Comparison of ENCODE assay signal across 10 cellular contexts in the genomic region with DNA sequence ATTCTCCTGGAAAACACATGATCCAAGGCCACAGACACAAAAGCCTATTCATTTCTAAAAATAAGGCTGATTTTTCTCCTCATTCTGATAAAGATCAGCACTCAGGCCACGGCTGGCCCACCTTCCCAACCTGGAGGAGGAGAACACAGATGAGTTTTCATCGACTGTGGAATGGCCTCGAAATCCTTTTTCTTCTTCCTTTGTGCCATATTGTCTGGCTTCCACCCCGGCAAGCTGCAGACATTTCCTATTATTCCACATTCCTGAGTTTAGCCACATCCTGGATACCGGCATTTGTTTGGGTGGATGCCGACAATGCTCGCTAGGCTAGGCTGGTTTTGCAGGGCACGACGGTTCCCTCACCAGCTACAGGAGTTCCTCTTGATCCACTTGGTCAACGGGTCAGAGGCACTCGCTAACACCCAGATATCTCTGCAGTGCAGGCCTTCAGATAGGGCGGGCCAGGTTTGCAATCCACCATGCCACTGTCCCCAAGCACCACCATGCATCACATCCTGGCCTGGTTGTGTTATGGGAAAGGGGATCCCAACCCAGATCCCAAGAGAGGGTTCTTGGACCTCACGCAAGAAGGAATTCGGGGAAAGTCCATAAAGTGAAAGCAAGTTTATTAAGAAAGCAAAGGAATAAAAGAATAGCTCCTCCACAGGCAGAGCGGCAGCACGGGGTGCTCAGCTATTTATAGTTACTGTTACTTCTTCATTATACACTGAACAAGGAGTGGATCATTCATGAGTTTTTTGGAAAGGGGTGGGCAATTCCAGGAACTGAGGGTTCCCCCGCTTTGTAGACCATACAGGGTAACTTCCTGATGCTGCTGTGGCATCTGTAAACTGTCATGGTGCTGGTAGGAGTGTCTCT. TPM values are rescaled to one million over a fixed set of nuclear protein-coding genes. Genes with fewer than 3 reads are reported as not detected.
DNase-seq lines count a peak whose midpoint lies in the region; ATAC-seq, FAIRE-seq and TF ChIP-seq lines count a peak whose summit lies in the region.
"Had no signal": no experiment of that assay in that cellular context is flagged by ENCODE, and none has a peak within 500 bp of the region (broad histone marks: within the 10 kb centered on the region; RNA-seq: fewer than 3 reads in every experiment).

No MANE protein-coding gene starts in this region.

- H3K9ac ChIP-seq in K562 (ENCODE audit: insufficient read depth in 1 of 2, low read depth in 2 of 2, low read length in 2 of 2), result peak overlapping the region; percentile 53 to 66; a peak in 3 of 4 replicates

- POLR2A ChIA-PET in K562 (lab: Yijun Ruan, JAX), result interaction anchor here (0.6 to 4.4 kb wide), 6 partner anchors 12 to 140 kb away, joined by 3 to 15 read pairs (median 4); partner anchors contain the start of gene ATP5F1E

- H4K20me1 ChIP-seq in K562 (replicated peaks; ENCODE audit: control insufficient read depth, insufficient read depth, low read length), result no peaks in the 10 kb centered on the region

- H3K36me3 ChIP-seq in K562 (ENCODE audit: control insufficient read depth, insufficient read depth, low read length) (no peaks in the 10 kb centered on the region), WERI-Rb-1 (no peaks in the 10 kb centered on the region), BE2C (no peaks in the 10 kb centered on the region)

- peaks cover under 1% of the 10 kb centered on the region for H3K9me1 ChIP-seq in K562 (ENCODE audit: control insufficient read depth, insufficient read depth, low read length)

- intact Hi-C loops in K562 (cut with micrococcal nuclease), result no loop called here

- H3K9me3 ChIP-seq in K562 (replicated peaks; ENCODE audit: control insufficient read depth, insufficient read depth, low read depth, low read length) (no peaks in the 10 kb centered on the region), WERI-Rb-1 (ENCODE audit: severe bottlenecking) (no peaks in the 10 kb centered on the region), BE2C (no peaks in the 10 kb centered on the region)

- no peak for TF ChIP-seq RAD21 in K562 (CRISPR knock-in tag; conservative IDR thresholded peaks at IDR 0.05 in 1 of 2, IDR thresholded peaks at IDR 0.05 in 1 of 2)

- H3K4me3 ChIP-seq in K562 (no peak overlapping the region; the same call in 1 of the 2 replicates), WERI-Rb-1 (ENCODE audit: low read depth, low read length) (no peak overlapping the region), BE2C (ENCODE audit: low read depth, low read length) (no peak overlapping the region)

- H3K27ac ChIP-seq in K562 (ENCODE audit: extremely low read depth, low read depth, low read length) (peak overlapping the region; percentile 83), WERI-Rb-1 (no peak overlapping the region)
- H3K27ac ChIP-seq: HL-60 had no signal

- in situ Hi-C loops in K562 (cut with MboI), result no loop called here

- H3K27me3 ChIP-seq in K562 (ENCODE audit: control insufficient read depth in 2 of 2, insufficient read depth in 2 of 2, low read length in 2 of 2) (no peaks in the 10 kb centered on the region), WERI-Rb-1 (ENCODE audit: insufficient read depth, low read depth, severe bottlenecking) (no peaks in the 10 kb centered on the region), BE2C (no peaks in the 10 kb centered on the region)

- TF ChIP-seq CTCF in K562 (IDR thresholded peaks at IDR 0.05 in 2 of 3, conservative IDR thresholded peaks at IDR 0.05 in 1 of 3; ENCODE audit: insufficient read depth in 2 of 3, low read depth in 1 of 3, low read length in 3 of 3) (no peak), WERI-Rb-1 (IDR thresholded peaks at IDR 0.05; ENCODE audit: low read depth, low read length) (no peak), BE2C (IDR thresholded peaks at IDR 0.05; ENCODE audit: low read depth, low read length) (no peak)

- 7% methylated on average over 17 of the region's 17 CpGs for WGBS in K562 (ENCODE audit: insufficient coverage, low coverage, missing lambda C conversion rate)

- peak; percentile 86 for DNase-seq in A172 (ENCODE audit: low spot score)
- DNase-seq in HT-29 (ENCODE audit: low spot score), result peak; percentile 97
- peak in 2 of 4 experiments; percentile 60 to 82 for DNase-seq in K562 (ENCODE audit: extremely low read depth in 1 of 4, low spot score in 3 of 4)
- peak; percentile 91 for DNase-seq in kidney tubule cell (ENCODE audit: low spot score)
- no peak for DNase-seq in pons (ENCODE audit: low spot score)
- DNase-seq in WERI-Rb-1, result no peak
- no peak for DNase-seq in NCI-H1436 (lab: John Stamatoyannopoulos, UW)
- no peak for DNase-seq in BE2C
- DNase-seq: GF-D8 had no signal

- FAIRE-seq in K562 (lab: Jason Lieb, UNC), result peak; percentile 89

- H3K4me2 ChIP-seq in K562 (ENCODE audit: insufficient read depth, low read length), result peak overlapping the region; percentile 70

- peak; percentile 46; the same call in 1 of the 2 replicates for TF ChIP-seq POLR2A in K562 (conservative IDR thresholded peaks at IDR 0.05)

- CTCF ChIA-PET in K562 (lab: Yijun Ruan, JAX; ENCODE audit: low intra/inter-chr PET ratio), result interaction anchor here (0.6 kb wide), 1 partner anchor 359 kb away, joined by 3 read pairs; no protein-coding TSS in a partner anchor

- H3K79me2 ChIP-seq in K562 (ENCODE audit: control insufficient read depth, insufficient read depth, low read length), result peaks cover 11% of the 10 kb centered on the region

- H2AFZ ChIP-seq in K562 (ENCODE audit: low read depth, low read length), result peak overlapping the region; percentile 84

- peak; percentile 30 for TF ChIP-seq EP300 in K562 (IDR thresholded peaks at IDR 0.05; ENCODE audit: low read length)

- peak; percentile 49 for ATAC-seq in K562

- no TSS peak for BruUV-seq in K562 (replicated peaks; lab: Mats Ljungman, UMichigan)

- H3K4me1 ChIP-seq in K562 (replicated peaks in 1 of 2; ENCODE audit: control insufficient read depth in 2 of 2, insufficient read depth in 2 of 2, low read length in 2 of 2) (peaks cover 76 to 90% of the 10 kb centered on the region in 2 experiments), BE2C (peaks cover 2% of the 10 kb centered on the region)

RNA-seq across cellular contexts. Expression of gene CTSZ, which starts 4.2 kb away (rescaled TPM):
- 228 and 320 TPM in 2 replicates for total RNA-seq in A172 (2014; rRNA removed; shearing (Covaris generic))
- 420 and 441 TPM in 2 replicates for total RNA-seq in HT-29 (2014; rRNA removed; shearing (Covaris generic))
- total RNA-seq in K562 (2011; cell fraction: chromatin; rRNA removed; ENCODE audit: low replicate concordance), result 52.6 and 123 TPM in 2 replicates
- total RNA-seq in K562 (2011; cell fraction: nucleolus; rRNA removed), result 146 and 149 TPM in 2 replicates
- 120 and 126 TPM in 2 replicates for total RNA-seq in K562 (2011; cell fraction: nucleoplasm; rRNA removed)
- total RNA-seq in K562 (2014; rRNA removed) (73.2 and 83.8 TPM in 2 replicates), K562 (2014; rRNA removed; fragmentation: Illumina TruSeq; extraction: Trizol) (62.6 and 63.8 TPM in 2 replicates), K562 (2015; rRNA removed; fragmentation: Illumina TruSeq; extraction: Trizol) (82.8 and 82.9 TPM in 2 replicates), K562 (2021) (84.7 and 97.7 TPM in 2 replicates)
- polyA plus RNA-seq in K562 (2011; rRNA removed) (83.8 and 93.1 TPM in 2 replicates), K562 (2014; fragmentation: Illumina TruSeq; extraction: Trizol) (123 and 143 TPM in 2 replicates), K562 (2014; fragmentation: Nextera tagmentation; extraction: Ambion mirVana) (1 to 10 TPM; 1.6 to 5.3 TPM), K562 (2014; rRNA removed) (96.2 and 107 TPM in 2 replicates)
- polyA plus RNA-seq in K562 (2011; cell fraction: cytosol; rRNA removed), result 81.2 and 107 TPM in 2 replicates
- polyA plus RNA-seq in K562 (2011; cell fraction: nucleus; rRNA removed), result 54.7 and 64.6 TPM in 2 replicates
- polyA plus RNA-seq in K562 (2012), result 79.3 and 95.2 TPM in 2 replicates
- 59.9 and 68.2 TPM in 2 replicates for polyA minus RNA-seq in K562 (2011; rRNA and poly(A)+ RNA removed)
- 34.4 and 34.8 TPM in 2 replicates for polyA minus RNA-seq in K562 (2011; cell fraction: cytosol; rRNA and poly(A)+ RNA removed)
- 24.1 and 25.5 TPM in 2 replicates for polyA minus RNA-seq in K562 (2011; cell fraction: nucleus; rRNA and poly(A)+ RNA removed)
- 2.2 TPM for polyA plus RNA-seq in BE2C (2012; ENCODE audit: insufficient read depth, insufficient read length, low read depth)

RNA-seq across cellular contexts. Expression of gene TUBB1, which starts 8.0 kb away (rescaled TPM):
- 0.36 and 0.64 TPM in 2 replicates for total RNA-seq in A172 (2014; rRNA removed; shearing (Covaris generic))
- total RNA-seq in HT-29 (2014; rRNA removed; shearing (Covaris generic)), result 0.03 and 0.13 TPM in 2 replicates
- 1.4 and 3.2 TPM in 2 replicates for total RNA-seq in K562 (2011; cell fraction: chromatin; rRNA removed; ENCODE audit: low replicate concordance)
- 1.7 and 2.1 TPM in 2 replicates for total RNA-seq in K562 (2011; cell fraction: nucleolus; rRNA removed)
- 2.0 and 2.8 TPM in 2 replicates for total RNA-seq in K562 (2011; cell fraction: nucleoplasm; rRNA removed)
- total RNA-seq in K562 (2014; rRNA removed) (1.7 and 2.1 TPM in 2 replicates), K562 (2014; rRNA removed; fragmentation: Illumina TruSeq; extraction: Trizol) (2.3 and 2.8 TPM in 2 replicates), K562 (2015; rRNA removed; fragmentation: Illumina TruSeq; extraction: Trizol) (2.0 and 2.4 TPM in 2 replicates), K562 (2021) (1.9 and 3.9 TPM in 2 replicates)
- polyA plus RNA-seq in K562 (2011; rRNA removed) (1.1 and 3.6 TPM in 2 replicates), K562 (2014; fragmentation: Illumina TruSeq; extraction: Trizol) (3.1 and 4.1 TPM in 2 replicates), K562 (2014; fragmentation: Nextera tagmentation; extraction: Ambion mirVana) (1 to 10 TPM; 1.5 to 1.6 TPM), K562 (2014; rRNA removed) (1.9 and 3.0 TPM in 2 replicates)
- 0.69 and 3.4 TPM in 2 replicates for polyA plus RNA-seq in K562 (2011; cell fraction: cytosol; rRNA removed)
- 0.51 and 1.8 TPM in 2 replicates for polyA plus RNA-seq in K562 (2011; cell fraction: nucleus; rRNA removed)
- polyA plus RNA-seq in K562 (2012), result 2.3 and 3.8 TPM in 2 replicates
- 1.6 and 4.3 TPM in 2 replicates for polyA minus RNA-seq in K562 (2011; rRNA and poly(A)+ RNA removed)
- polyA minus RNA-seq in K562 (2011; cell fraction: cytosol; rRNA and poly(A)+ RNA removed), result 0.64 and 1.7 TPM in 2 replicates
- polyA minus RNA-seq in K562 (2011; cell fraction: nucleus; rRNA and poly(A)+ RNA removed), result 0.89 and 1.3 TPM in 2 replicates
- polyA plus RNA-seq in BE2C (2012; ENCODE audit: insufficient read depth, insufficient read length, low read depth), result 0.36 TPM

RNA-seq across cellular contexts. Expression of gene ATP5F1E, which starts 20.9 kb away (rescaled TPM):
- total RNA-seq in A172 (2014; rRNA removed; shearing (Covaris generic)), result 37.0 and 41.4 TPM in 2 replicates
- 45.1 and 47.4 TPM in 2 replicates for total RNA-seq in HT-29 (2014; rRNA removed; shearing (Covaris generic))
- 19.6 and 60.1 TPM in 2 replicates for total RNA-seq in K562 (2011; cell fraction: chromatin; rRNA removed; ENCODE audit: low replicate concordance)
- total RNA-seq in K562 (2011; cell fraction: nucleolus; rRNA removed), result 23.8 and 27.5 TPM in 2 replicates
- total RNA-seq in K562 (2011; cell fraction: nucleoplasm; rRNA removed), result 49.5 and 88.6 TPM in 2 replicates
- 49.4 and 64.1 TPM in 2 replicates for total RNA-seq in K562 (2014; rRNA removed)
- 113 and 123 TPM in 2 replicates for total RNA-seq in K562 (2014; rRNA removed; fragmentation: Illumina TruSeq; extraction: Trizol)
- total RNA-seq in K562 (2015; rRNA removed; fragmentation: Illumina TruSeq; extraction: Trizol), result 98.7 and 109 TPM in 2 replicates
- total RNA-seq in K562 (2021), result 125 and 146 TPM in 2 replicates
- 140 and 167 TPM in 2 replicates for polyA plus RNA-seq in K562 (2011; rRNA removed)
- polyA plus RNA-seq in K562 (2011; cell fraction: cytosol; rRNA removed), result 16.9 and 37.2 TPM in 2 replicates
- 32.8 and 51.1 TPM in 2 replicates for polyA plus RNA-seq in K562 (2011; cell fraction: nucleus; rRNA removed)
- 66.6 and 187 TPM in 2 replicates for polyA plus RNA-seq in K562 (2012)
- 60.3 and 67.7 TPM in 2 replicates for polyA plus RNA-seq in K562 (2014; fragmentation: Illumina TruSeq; extraction: Trizol)
- 100 to 1,000 TPM; 161 to 162 TPM for polyA plus RNA-seq in K562 (2014; fragmentation: Nextera tagmentation; extraction: Ambion mirVana)
- 109 and 117 TPM in 2 replicates for polyA plus RNA-seq in K562 (2014; rRNA removed)
- polyA minus RNA-seq in K562 (2011; rRNA and poly(A)+ RNA removed), result 36.3 and 47.6 TPM in 2 replicates
- 19.7 and 24.7 TPM in 2 replicates for polyA minus RNA-seq in K562 (2011; cell fraction: cytosol; rRNA and poly(A)+ RNA removed)
- 53.0 and 99.3 TPM in 2 replicates for polyA minus RNA-seq in K562 (2011; cell fraction: nucleus; rRNA and poly(A)+ RNA removed)
- 324 TPM for polyA plus RNA-seq in BE2C (2012; ENCODE audit: insufficient read depth, insufficient read length, low read depth)

RNA-seq across cellular contexts. Expression of gene NELFCD, which starts 30.2 kb away (rescaled TPM):
- 81.4 and 102 TPM in 2 replicates for total RNA-seq in A172 (2014; rRNA removed; shearing (Covaris generic))
- total RNA-seq in HT-29 (2014; rRNA removed; shearing (Covaris generic)), result 117 and 134 TPM in 2 replicates
- 499 and 562 TPM in 2 replicates for total RNA-seq in K562 (2011; cell fraction: chromatin; rRNA removed; ENCODE audit: low replicate concordance)
- 227 and 235 TPM in 2 replicates for total RNA-seq in K562 (2011; cell fraction: nucleolus; rRNA removed)
- total RNA-seq in K562 (2011; cell fraction: nucleoplasm; rRNA removed), result 274 and 301 TPM in 2 replicates
- total RNA-seq in K562 (2014; rRNA removed) (96.5 and 113 TPM in 2 replicates), K562 (2014; rRNA removed; fragmentation: Illumina TruSeq; extraction: Trizol) (77.9 and 80.6 TPM in 2 replicates), K562 (2015; rRNA removed; fragmentation: Illumina TruSeq; extraction: Trizol) (84.7 and 86.6 TPM in 2 replicates), K562 (2021) (111 and 116 TPM in 2 replicates)
- polyA plus RNA-seq in K562 (2011; rRNA removed) (138 and 163 TPM in 2 replicates), K562 (2014; fragmentation: Illumina TruSeq; extraction: Trizol) (136 and 137 TPM in 2 replicates), K562 (2014; fragmentation: Nextera tagmentation; extraction: Ambion mirVana) (10 to 100 TPM; 11.7 to 22.2 TPM), K562 (2014; rRNA removed) (121 and 123 TPM in 2 replicates)
- 115 and 130 TPM in 2 replicates for polyA plus RNA-seq in K562 (2011; cell fraction: cytosol; rRNA removed)
- polyA plus RNA-seq in K562 (2011; cell fraction: nucleus; rRNA removed), result 305 and 361 TPM in 2 replicates
- 93.4 and 101 TPM in 2 replicates for polyA plus RNA-seq in K562 (2012)
- polyA minus RNA-seq in K562 (2011; rRNA and poly(A)+ RNA removed), result 159 and 203 TPM in 2 replicates
- polyA minus RNA-seq in K562 (2011; cell fraction: cytosol; rRNA and poly(A)+ RNA removed), result 57.0 and 63.8 TPM in 2 replicates
- 68.1 and 105 TPM in 2 replicates for polyA minus RNA-seq in K562 (2011; cell fraction: nucleus; rRNA and poly(A)+ RNA removed)
- 199 TPM for polyA plus RNA-seq in BE2C (2012; ENCODE audit: insufficient read depth, insufficient read length, low read depth)

RNA-seq across cellular contexts. Expression of gene PRELID3B, which starts 31.4 kb away (rescaled TPM):
- total RNA-seq in A172 (2014; rRNA removed; shearing (Covaris generic)), result 152 and 196 TPM in 2 replicates
- 129 and 139 TPM in 2 replicates for total RNA-seq in HT-29 (2014; rRNA removed; shearing (Covaris generic))
- 17.7 and 24.8 TPM in 2 replicates for total RNA-seq in K562 (2011; cell fraction: chromatin; rRNA removed; ENCODE audit: low replicate concordance)
- total RNA-seq in K562 (2011; cell fraction: nucleolus; rRNA removed), result 16.8 and 22.2 TPM in 2 replicates
- total RNA-seq in K562 (2011; cell fraction: nucleoplasm; rRNA removed), result 28.7 and 35.0 TPM in 2 replicates
- 90.3 and 96.8 TPM in 2 replicates for total RNA-seq in K562 (2014; rRNA removed)
- 136 and 140 TPM in 2 replicates for total RNA-seq in K562 (2014; rRNA removed; fragmentation: Illumina TruSeq; extraction: Trizol)
- total RNA-seq in K562 (2015; rRNA removed; fragmentation: Illumina TruSeq; extraction: Trizol), result 112 and 120 TPM in 2 replicates
- total RNA-seq in K562 (2021), result 99.5 and 105 TPM in 2 replicates
- 83.6 and 96.0 TPM in 2 replicates for polyA plus RNA-seq in K562 (2011; rRNA removed)
- 20.1 and 42.7 TPM in 2 replicates for polyA plus RNA-seq in K562 (2011; cell fraction: cytosol; rRNA removed)
- polyA plus RNA-seq in K562 (2011; cell fraction: nucleus; rRNA removed), result 74.4 and 76.8 TPM in 2 replicates
- polyA plus RNA-seq in K562 (2012), result 58.3 and 91.4 TPM in 2 replicates
- polyA plus RNA-seq in K562 (2014; fragmentation: Illumina TruSeq; extraction: Trizol), result 91.7 and 101 TPM in 2 replicates
- 100 to 1,000 TPM; 156 to 186 TPM for polyA plus RNA-seq in K562 (2014; fragmentation: Nextera tagmentation; extraction: Ambion mirVana)
- polyA plus RNA-seq in K562 (2014; rRNA removed), result 77.0 and 81.2 TPM in 2 replicates
- 151 and 154 TPM in 2 replicates for polyA minus RNA-seq in K562 (2011; rRNA and poly(A)+ RNA removed)
- polyA minus RNA-seq in K562 (2011; cell fraction: cytosol; rRNA and poly(A)+ RNA removed), result 93.2 and 97.4 TPM in 2 replicates
- polyA minus RNA-seq in K562 (2011; cell fraction: nucleus; rRNA and poly(A)+ RNA removed), result 28.1 and 43.1 TPM in 2 replicates
- polyA plus RNA-seq in BE2C (2012; ENCODE audit: insufficient read depth, insufficient read length, low read depth), result 104 TPM

Comparison
In these comparisons a context has a peak if more than half of its experiments do, and no peak if none do; other contexts are left out.
1. DNase-seq: peak in A172 (single experiment), HT-29 (single experiment) and kidney tubule cell (single experiment); none in pons (single experiment), WERI-Rb-1 (single experiment), NCI-H1436 (single experiment) and BE2C (single experiment).